Comparison of ENCODE assay signal across 8 cellular contexts in the genomic region with DNA sequence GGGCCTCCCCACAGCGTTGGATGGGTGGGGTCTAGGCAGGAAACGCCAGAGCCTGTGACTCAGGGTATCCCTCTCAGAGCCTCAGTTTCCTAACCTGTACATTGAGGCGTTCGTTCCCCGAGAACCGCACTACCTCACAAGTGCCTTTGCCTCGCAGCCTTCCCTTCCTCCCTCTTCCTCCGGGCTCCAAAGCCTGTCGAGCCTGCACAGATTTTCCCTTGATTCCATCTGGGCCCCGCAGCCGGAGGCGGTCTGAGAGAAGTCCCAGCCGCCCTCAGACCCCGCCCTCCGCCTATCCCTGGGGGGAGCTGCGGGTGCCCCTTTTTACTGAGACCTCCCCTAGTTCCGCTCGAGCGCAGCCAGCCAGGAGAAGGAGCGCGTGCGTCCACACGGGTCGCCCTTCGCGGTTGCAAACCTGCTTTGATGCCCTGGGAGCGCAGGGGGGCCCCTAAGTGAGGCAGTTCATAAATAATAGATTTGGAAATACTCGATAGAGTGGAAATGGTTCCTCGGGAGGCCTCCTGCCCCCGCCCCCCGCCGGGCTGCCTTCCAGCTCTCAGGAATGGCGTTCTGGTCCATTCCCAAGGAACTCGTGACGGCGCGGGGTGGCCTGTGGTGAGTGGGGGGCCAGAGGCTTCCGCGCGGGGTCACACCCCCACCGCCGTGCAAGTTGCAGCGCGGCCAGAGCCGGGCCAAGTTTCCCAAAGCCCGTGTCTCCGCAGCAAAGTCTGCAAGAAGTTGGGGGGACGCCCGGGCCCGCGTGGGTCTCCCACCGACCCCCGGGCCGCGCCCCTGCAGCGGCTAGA. TPM values are rescaled to one million over a fixed set of nuclear protein-coding genes. Genes with fewer than 3 reads are reported as not detected.
A peak's percentile ranks its signal among the peaks of the same experiment; 100 is the strongest.
DNase-seq lines count a peak whose midpoint lies in the region; ATAC-seq, FAIRE-seq and TF ChIP-seq lines count a peak whose summit lies in the region.

No MANE protein-coding gene starts in this region.

- no peaks in the 10 kb centered on the region for H3K36me3 Mint-ChIP-seq in activated naive CD4-positive, alpha-beta T cell treated with anti-CD3 and anti-CD28 coated beads, Interleukin-2, amount 50 U/mL, for 24 hours

- DNase-seq in GM06990 (ENCODE audit: extremely low read depth, insufficient read length) (peak; percentile 67), iPS DF 6.9 (ENCODE audit: low read depth, low spot score) (no peak), small intestine (no peak), left lobe of liver (ENCODE audit: low spot score) (no peak), DMS153 (lab: John Stamatoyannopoulos, UW) (no peak)
- DNase-seq in Jurkat, Clone E6-1 (ENCODE audit: low read depth, low spot score) = peak; percentile 14

- H3K27ac ChIP-seq in iPS DF 6.9 (ENCODE audit: low read length) = no peak overlapping the region
- no peak overlapping the region for H3K27ac ChIP-seq in small intestine (ENCODE audit: low read depth in 1 of 2, low read length in 1 of 2)

- no CpG with 5 or more reads among the region's 56 CpGs for WGBS in iPS DF 6.9 (ENCODE audit: insufficient coverage, insufficient read length)
- WGBS in small intestine, 3 donors = 1 to 5% (median 2%) methylated on average over 54 to 56 of the region's 56 CpGs

- H3K27me3 Mint-ChIP-seq in activated naive CD4-positive, alpha-beta T cell treated with anti-CD3 and anti-CD28 coated beads, Interleukin-2, amount 50 U/mL, for 24 hours = peaks cover 16% of the 10 kb centered on the region

- FAIRE-seq in small intestine (lab: Jason Lieb, UNC) = no peak

- peaks cover 15% of the 10 kb centered on the region for H3K4me1 ChIP-seq in iPS DF 6.9 (ENCODE audit: control insufficient read depth, insufficient read depth, low read length)
- peaks cover 0 to 3% of the 10 kb centered on the region in 2 donors for H3K4me1 ChIP-seq in small intestine (ENCODE audit: control insufficient read depth in 2 of 2, insufficient read depth in 1 of 2, low read depth in 1 of 2, low read length in 1 of 2)

- ATAC-seq in left lobe of liver (no peak), HG03432 (IDR thresholded peaks at IDR 0.05; ENCODE audit: unreplicated experiment) (no peak)

- H3K36me3 ChIP-seq in GM06990 (ENCODE audit: control insufficient read depth, insufficient read depth, low read length) (no peaks in the 10 kb centered on the region; the same call in 1 of the 2 replicates), iPS DF 6.9 (ENCODE audit: control insufficient read depth, insufficient read depth, low read length) (no peaks in the 10 kb centered on the region), small intestine (ENCODE audit: control insufficient read depth in 2 of 2, insufficient read depth in 2 of 2, low read length in 2 of 2) (no peaks in the 10 kb centered on the region)

- no peak for TF ChIP-seq CTCF in GM06990 (IDR thresholded peaks at IDR 0.05; ENCODE audit: insufficient read depth, low read length, poor library complexity, severe bottlenecking)

- H3K9me3 ChIP-seq in iPS DF 6.9 (ENCODE audit: control insufficient read depth, insufficient read depth, low read length) (no peaks in the 10 kb centered on the region), small intestine (ENCODE audit: control insufficient read depth, low read depth) (no peaks in the 10 kb centered on the region)

- H3K4me3 ChIP-seq in GM06990 (replicated peaks; ENCODE audit: low read depth, low read length) (peak overlapping the region; percentile 70), iPS DF 6.9 (ENCODE audit: low read length) (peak overlapping the region; percentile 47; the same call in 1 of the 2 replicates), small intestine (ENCODE audit: low read depth in 1 of 2, low read length in 2 of 2) (peak overlapping the region; percentile 17 to 52)
- H3K4me3 ChIP-seq in Jurkat, Clone E6-1 (ENCODE audit: low read length) = peak overlapping the region; percentile 35

- H3K4me1 Mint-ChIP-seq in activated naive CD4-positive, alpha-beta T cell treated with anti-CD3 and anti-CD28 coated beads, Interleukin-2, amount 50 U/mL, for 24 hours = peaks cover 10% of the 10 kb centered on the region

- H3K9me3 Mint-ChIP-seq in activated naive CD4-positive, alpha-beta T cell treated with anti-CD3 and anti-CD28 coated beads, Interleukin-2, amount 50 U/mL, for 24 hours = no peaks in the 10 kb centered on the region

- H3K27me3 ChIP-seq in GM06990 (replicated peaks; ENCODE audit: control insufficient read depth, insufficient read depth, low read length) (no peaks in the 10 kb centered on the region), iPS DF 6.9 (ENCODE audit: control insufficient read depth, insufficient read depth, low read length) (peaks cover 6% of the 10 kb centered on the region), small intestine (ENCODE audit: control insufficient read depth in 2 of 2, insufficient read depth in 2 of 2, low read length in 2 of 2) (peaks cover 2 to 4% of the 10 kb centered on the region in 2 donors)

- H3K27ac Mint-ChIP-seq in activated naive CD4-positive, alpha-beta T cell treated with anti-CD3 and anti-CD28 coated beads, Interleukin-2, amount 50 U/mL, for 24 hours = no peak overlapping the region

- H3K4me3 Mint-ChIP-seq in activated naive CD4-positive, alpha-beta T cell treated with anti-CD3 and anti-CD28 coated beads, Interleukin-2, amount 50 U/mL, for 24 hours = peak overlapping the region; percentile 82

RNA-seq across cellular contexts. Expression of a gene that starts 0.7 kb away (rescaled TPM):
- 18.2 TPM for polyA plus RNA-seq in Jurkat, Clone E6-1 (2012; ENCODE audit: insufficient read depth, insufficient read length)
- 1 to 10 TPM in 2 of 3 donors, not detected in 1; 1.2 to 4.9 TPM for polyA plus RNA-seq in small intestine
- total RNA-seq in left lobe of liver = 0.30 TPM

RNA-seq across cellular contexts. Expression of a gene that starts 49.1 kb away (rescaled TPM):
- 55.6 TPM for polyA plus RNA-seq in Jurkat, Clone E6-1 (2012; ENCODE audit: insufficient read depth, insufficient read length)
- 10 to 100 TPM; 16.2 to 21.2 (median 19.2) TPM for polyA plus RNA-seq in small intestine
- 13.3 TPM for total RNA-seq in left lobe of liver

RNA-seq across cellular contexts. Expression of a gene that starts 49.3 kb away (rescaled TPM):
- polyA plus RNA-seq in Jurkat, Clone E6-1 (2012; ENCODE audit: insufficient read depth, insufficient read length) = 751 TPM
- polyA plus RNA-seq in small intestine = 1,000 to 10,000 TPM; 1,503 to 2,645 (median 2,330) TPM
- 302 TPM for total RNA-seq in left lobe of liver

Comparison
In these comparisons a context has a peak if more than half of its experiments do, and no peak if none do; other contexts are left out.
1. DNase-seq: peak in GM06990 (single experiment) and Jurkat, Clone E6-1 (single experiment); none in iPS DF 6.9 (single experiment), small intestine (single experiment), left lobe of liver (single experiment) and DMS153 (single experiment).
2. Peak in every context shown above with its lines, with median percentiles within 50 percentile points of each other: H3K4me3 ChIP-seq.